Comparison of ENCODE assay signal across 20 cellular contexts in genomic region chr2:73961823-73962615, GRCh38.
"Had no signal": no experiment of that assay in that cellular context is flagged by ENCODE, and none has a peak within 500 bp of the region (broad histone marks: within the 10 kb centered on the region; RNA-seq: fewer than 3 reads in every experiment).

No MANE protein-coding gene starts in this region.

- H3K4me1 ChIP-seq: colonic mucosa, testis had no signal

- H3K27ac Mint-ChIP-seq: activated CD4-positive, alpha-beta memory T cell treated with anti-CD3 and anti-CD28 coated beads, Interleukin-2, amount 10 ng/mL, durations not matched to agents 7 days and 5 days; nephron progenitor cell; T-helper 17 cell had no signal

- H3K4me3 ChIP-seq: colonic mucosa, stomach, testis had no signal

- H3K36me3 ChIP-seq: colonic mucosa had no signal

- H3K4me3 Mint-ChIP-seq: activated CD4-positive, alpha-beta memory T cell treated with anti-CD3 and anti-CD28 coated beads, Interleukin-2, amount 10 ng/mL, durations not matched to agents 7 days and 5 days; nephron progenitor cell; T-helper 17 cell had no signal

- H3K9me3 ChIP-seq: colonic mucosa, stomach, testis had no signal

- FAIRE-seq: small intestine had no signal

- ATAC-seq: activated naive CD4-positive, alpha-beta T cell treated with anti-CD3 and anti-CD28 coated beads, Interleukin-2, amount 50 U/mL, for 72 hours; left ventricle myocardium superior; right cardiac atrium; T-helper 17 cell had no signal

- H3K27me3 Mint-ChIP-seq: activated CD4-positive, alpha-beta memory T cell treated with anti-CD3 and anti-CD28 coated beads, Interleukin-2, amount 10 ng/mL, durations not matched to agents 7 days and 5 days; progenitor cell of endocrine pancreas; T-helper 17 cell had no signal

- H3K27me3 ChIP-seq: colonic mucosa, stomach, testis had no signal

- H3K4me1 Mint-ChIP-seq: nephron progenitor cell had no signal

- DNase-seq: activated CD4-positive, alpha-beta memory T cell treated with anti-CD3 and anti-CD28 coated beads, Interleukin-2, amount 10 ng/mL, durations not matched to agents 7 days and 5 days; activated CD4-positive, alpha-beta T cell treated with anti-CD3 and anti-CD28 coated beads for 4 hours; activated gamma-delta T cell; activated T-cell treated with anti-CD3 and anti-CD28 coated beads, Interleukin-2, amount 50 U/mL, for 48 hours; caudate nucleus; colonic mucosa; foreskin fibroblast; kidney glomerular epithelial cell; left ventricle myocardium superior; nephron progenitor cell; right cardiac atrium; small intestine; stimulated activated CD4-positive, alpha-beta T cell treated with anti-CD3 and anti-CD28 coated beads, Interleukin-4, amount 100 ng/mL, for 4 hours; stimulated activated CD8-positive, alpha-beta memory T cell treated with anti-CD3 and anti-CD28 coated beads, Interleukin-4, amount 100 ng/mL, for 48 hours; stomach; T-helper 17 cell; WERI-Rb-1 had no signal

- H3K27ac ChIP-seq: colonic mucosa, stomach, testis, WERI-Rb-1 had no signal
